In the genomic region with DNA sequence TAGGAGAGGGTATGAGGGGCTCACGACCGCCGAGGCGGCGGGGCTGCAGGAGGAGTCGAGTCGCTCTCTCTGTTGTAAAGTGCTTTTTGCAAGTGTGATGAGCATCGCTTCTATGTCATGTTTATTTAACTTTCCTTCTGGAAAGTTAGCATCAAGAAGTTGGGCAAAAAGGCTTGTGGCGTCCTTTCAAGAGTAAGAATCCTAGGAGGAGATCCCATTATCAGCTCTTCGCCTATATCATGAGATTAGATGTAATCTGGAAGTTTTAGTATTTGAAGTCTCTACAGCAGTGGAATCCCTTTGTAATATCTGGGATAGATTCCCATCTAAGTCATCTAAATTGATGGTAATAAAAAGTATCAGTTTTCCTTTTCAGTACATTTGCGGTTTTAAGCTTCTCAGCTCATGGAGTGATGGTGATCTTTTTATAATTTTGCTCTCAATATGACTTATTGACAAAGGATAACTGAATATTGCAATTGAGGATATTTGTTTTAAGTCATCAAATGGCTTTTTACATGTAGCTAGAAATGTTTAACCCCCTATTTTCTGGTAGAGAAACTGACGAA, we compare ENCODE assay signal across 8 cellular contexts. TPM values are rescaled to one million over a fixed set of nuclear protein-coding genes. Genes with fewer than 3 reads are reported as not detected.
DNase-seq lines count a peak whose midpoint lies in the region; ATAC-seq and TF ChIP-seq lines count a peak whose summit lies in the region.

No MANE protein-coding gene starts in this region.

- peaks cover 61% of the 10 kb centered on the region for H3K4me1 Mint-ChIP-seq in activated T-cell treated with anti-CD3 and anti-CD28 coated beads, Interleukin-2, amount 50 U/mL, for 4 hours (ENCODE audit: low read depth)

- TF ChIP-seq CTCF in liver (IDR thresholded peaks at IDR 0.05; ENCODE audit: low read depth, low read length, missing input control): no peak
- TF ChIP-seq CTCF in thyroid gland (IDR thresholded peaks at IDR 0.05): no peak
- no peak for TF ChIP-seq CTCF in omental fat pad (IDR thresholded peaks at IDR 0.05)

- peak overlapping the region in 2 of 3 donors; percentile 55 to 88 for H3K4me3 ChIP-seq in liver (ENCODE audit: low read depth in 1 of 3, low read length in 3 of 3)
- H3K4me3 ChIP-seq in thyroid gland (replicated peaks in 1 of 3): peak overlapping the region; percentile 2 to 63 (median 24)

- ATAC-seq in activated T-cell treated with anti-CD3 and anti-CD28 coated beads, Interleukin-2, amount 50 U/mL, for 4 hours: no peak
- ATAC-seq in omental fat pad (ENCODE audit: low FRiP score): no peak

- H3K36me3 ChIP-seq in liver (ENCODE audit: control insufficient read depth in 4 of 4, insufficient read depth in 3 of 4, low read depth in 1 of 4, low read length in 3 of 4) (no peaks in the 10 kb centered on the region), thyroid gland (no peaks in the 10 kb centered on the region)

- H3K9ac ChIP-seq in liver (ENCODE audit: low read depth in 1 of 2, low read length in 2 of 2): peak overlapping the region in 1 of 2 donors; percentile 23

- intact Hi-C loops in thyroid gland (cut with DNase I): no loop called here

- peaks cover 3 to 20% (median 14%) of the 10 kb centered on the region in 4 donors for H3K4me1 ChIP-seq in liver (ENCODE audit: control insufficient read depth in 4 of 4, insufficient read depth in 4 of 4, low read length in 3 of 4)
- H3K4me1 ChIP-seq in thyroid gland: peaks cover 3 to 12% of the 10 kb centered on the region in 2 donors

- H3K27me3 ChIP-seq in liver (ENCODE audit: control insufficient read depth in 4 of 4, insufficient read depth in 4 of 4, low read length in 3 of 4) (peaks cover 0 to 4% (median 1%) of the 10 kb centered on the region in 4 donors), thyroid gland (no peaks in the 10 kb centered on the region)

- TF ChIP-seq RAD21 in liver (IDR thresholded peaks at IDR 0.05): no peak

- no peaks in the 10 kb centered on the region for H3K27me3 Mint-ChIP-seq in activated T-cell treated with anti-CD3 and anti-CD28 coated beads, Interleukin-2, amount 50 U/mL, for 4 hours (ENCODE audit: low read depth)

- H3K36me3 Mint-ChIP-seq in activated T-cell treated with anti-CD3 and anti-CD28 coated beads, Interleukin-2, amount 50 U/mL, for 4 hours (ENCODE audit: insufficient read depth): no peaks in the 10 kb centered on the region

- no peaks in the 10 kb centered on the region for H3K9me3 ChIP-seq in liver (ENCODE audit: control insufficient read depth in 4 of 4, low read length in 3 of 4)
- H3K9me3 ChIP-seq in thyroid gland: no peaks in the 10 kb centered on the region

- TF ChIP-seq POLR2A in thyroid gland (IDR thresholded peaks at IDR 0.05): no peak

- DNase-seq in activated T-cell treated with anti-CD3 and anti-CD28 coated beads, Interleukin-2, amount 50 U/mL, for 4 hours: no peak
- no peak for DNase-seq in activated T-cell treated with anti-CD3 and anti-CD28 coated beads for 4 hours
- no peak for DNase-seq in thyroid gland
- no peak for DNase-seq in omental fat pad (ENCODE audit: low spot score)
- DNase-seq in 8988T: no peak
- no peak for DNase-seq in foreskin melanocyte

- H3K9me3 Mint-ChIP-seq in activated T-cell treated with anti-CD3 and anti-CD28 coated beads, Interleukin-2, amount 50 U/mL, for 4 hours: no peaks in the 10 kb centered on the region

- 15% methylated on average over 12 of the region's 12 CpGs for WGBS in liver
- 17 to 20% methylated on average over 12 of the region's 12 CpGs for WGBS in thyroid gland, 2 donors

- peak overlapping the region; percentile 81 for H3K27ac ChIP-seq in angular gyrus (ENCODE audit: low read depth, low read length)
- peak overlapping the region; percentile 58 to 80 for H3K27ac ChIP-seq in liver (ENCODE audit: low read depth in 1 of 2, low read length in 2 of 2)
- H3K27ac ChIP-seq in thyroid gland: peak overlapping the region; percentile 89 to 93 (median 91)

- peak overlapping the region; percentile 87 for H3K4me3 Mint-ChIP-seq in activated T-cell treated with anti-CD3 and anti-CD28 coated beads, Interleukin-2, amount 50 U/mL, for 4 hours

TF ChIP-seq in liver, 16 proteins besides CTCF, POLR2A, EP300 and RAD21:
- no peak for TF ChIP-seq SP1 (IDR thresholded peaks at IDR 0.05)
- TF ChIP-seq, protein P1, sequence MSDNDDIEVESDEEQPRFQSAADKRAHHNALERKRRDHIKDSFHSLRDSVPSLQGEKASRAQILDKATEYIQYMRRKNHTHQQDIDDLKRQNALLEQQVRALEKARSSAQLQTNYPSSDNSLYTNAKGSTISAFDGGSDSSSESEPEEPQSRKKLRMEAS (IDR thresholded peaks at IDR 0.05): no peak

RNA-seq across cellular contexts. Expression of a gene that starts 1.7 kb away (rescaled TPM):
- total RNA-seq in activated T-cell treated with anti-CD3 and anti-CD28 coated beads, Interleukin-2, amount 50 U/mL, for 4 hours: 10 to 100 TPM in 2 of 3 donors, 1 to 10 TPM in 1; 10.0 to 10.3 (median 10.2) TPM
- total RNA-seq in liver (10 to 100 TPM in 1 of 2 donors, 1 to 10 TPM in 1; 3.3 to 13.0 TPM), thyroid gland (10 to 100 TPM; 15.6 to 38.2 (median 23.8) TPM), omental fat pad (10 to 100 TPM in 2 of 4 donors, 1 to 10 TPM in 2; 7.6 to 11.4 (median 9.5) TPM)
- 1 to 10 TPM in 1 of 2 donors, under 1 TPM in 1; 0.65 to 1.0 TPM for polyA plus RNA-seq in liver
